Comparison of ENCODE assay signal across 21 cellular contexts in the genomic region with DNA sequence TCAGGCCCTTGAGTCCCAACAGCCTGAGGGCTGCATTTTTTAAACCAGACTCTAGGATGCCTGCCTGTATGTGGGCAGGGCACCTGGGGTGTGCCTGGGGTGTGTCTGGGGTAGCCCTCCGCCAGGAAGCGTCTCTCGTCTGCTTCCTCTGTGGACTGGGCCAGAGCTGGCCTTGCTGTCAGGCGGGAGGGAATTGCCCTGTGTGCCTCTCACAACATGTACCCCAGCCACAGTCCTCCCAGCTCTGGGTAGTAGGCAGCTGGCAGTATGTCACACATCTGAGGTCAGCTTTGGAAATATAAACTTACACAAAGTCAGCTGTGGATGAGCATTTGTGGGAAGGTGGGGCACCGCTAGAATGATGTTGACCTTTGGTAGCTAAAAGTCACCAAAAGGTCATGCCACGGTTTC. TPM values are rescaled to one million over a fixed set of nuclear protein-coding genes. Genes with fewer than 3 reads are reported as not detected.
DNase-seq lines count a peak whose midpoint lies in the region; ATAC-seq, FAIRE-seq and TF ChIP-seq lines count a peak whose summit lies in the region.
"Had no signal": no experiment of that assay in that cellular context is flagged by ENCODE, and none has a peak within 500 bp of the region (broad histone marks: within the 10 kb centered on the region; RNA-seq: fewer than 3 reads in every experiment).

No MANE protein-coding gene starts in this region.

- ATAC-seq in left colon: peak; percentile 46
- ATAC-seq: gastroesophageal sphincter, upper lobe of right lung had no signal

- POLR2A ChIA-PET in MCF 10A (lab: Yijun Ruan, JAX): interaction anchor here (0.7 to 1.9 kb wide), 2 partner anchors 43 to 129 kb away, joined by 3 to 5 read pairs; no protein-coding TSS in a partner anchor

- H3K9ac ChIP-seq in mammary epithelial cell (ENCODE audit: insufficient read depth, low read length): no peak overlapping the region

- DNase-seq in MCF 10A (ENCODE audit: unreplicated experiment) (no peak), mammary epithelial cell (no peak), WERI-Rb-1 (no peak), left colon (peak; percentile 62 to 67), NCI-H2107 treated with DMSO at 0.1 percent for 48 hours (lab: John Stamatoyannopoulos, UW; ENCODE audit: unreplicated experiment) (no peak), GM12891 (ENCODE audit: insufficient read length, low spot score) (no peak), adrenal gland (no peak), NCI-H226 (no peak)
- DNase-seq: anterior cingulate cortex; DMS53; HCEC 1CT; mesenchymal stem cell; NCI-H1048; NCI-H2171; occipital lobe; SHP77 treated with DMSO at 0.1 percent for 48 hours; sigmoid colon; stimulated activated CD4-positive, alpha-beta T cell treated with anti-CD3 and anti-CD28 coated beads, Interleukin-4, amount 100 ng/mL, for 24 hours; upper lobe of right lung had no signal

- H3K9me3 Mint-ChIP-seq in MCF 10A (ENCODE audit: unreplicated experiment): no peaks in the 10 kb centered on the region

- CTCF ChIA-PET in MCF 10A (lab: Yijun Ruan, JAX) (interaction anchor here (1.0 to 11.0 kb wide), 7 partner anchors 12 to 176 kb away, joined by 3 to 153 read pairs (median 6); partner anchors contain the start of gene TRAF5), mammary epithelial cell (lab: Charles Lee; ENCODE audit: low non-redundant PET) (no interaction called here)

- H3K9me3 ChIP-seq in mammary epithelial cell (replicated peaks; ENCODE audit: insufficient read depth, low read length): no peaks in the 10 kb centered on the region
- H3K9me3 ChIP-seq in WERI-Rb-1 (ENCODE audit: severe bottlenecking): no peaks in the 10 kb centered on the region
- no peaks in the 10 kb centered on the region for H3K9me3 ChIP-seq in adrenal gland (replicated peaks in 1 of 3)
- H3K9me3 ChIP-seq: gastroesophageal sphincter, sigmoid colon, upper lobe of right lung had no signal

- no peak overlapping the region for H3K27ac ChIP-seq in mammary epithelial cell (ENCODE audit: insufficient read depth, low read depth, low read length)
- peak overlapping the region; percentile 54 for H3K27ac ChIP-seq in WERI-Rb-1
- no peak overlapping the region for H3K27ac ChIP-seq in adrenal gland
- H3K27ac ChIP-seq: gastroesophageal sphincter, sigmoid colon, upper lobe of right lung had no signal

- no peak overlapping the region for H3K4me3 Mint-ChIP-seq in MCF 10A (ENCODE audit: unreplicated experiment)

- no peaks in the 10 kb centered on the region for H3K79me2 ChIP-seq in mammary epithelial cell (ENCODE audit: insufficient read depth, low read length)

- H3K36me3 Mint-ChIP-seq in MCF 10A (ENCODE audit: insufficient read depth, unreplicated experiment): no peaks in the 10 kb centered on the region

- H3K4me1 Mint-ChIP-seq in MCF 10A (ENCODE audit: insufficient read depth, unreplicated experiment): peaks cover 22% of the 10 kb centered on the region

- 83% methylated on average over 5 of the region's 6 CpGs for WGBS in mammary epithelial cell (ENCODE audit: low coverage, missing lambda C conversion rate)
- WGBS in adrenal gland, 4 donors: 80 to 95% (median 84%) methylated on average over 3 to 6 of the region's 6 CpGs

- H3K27me3 Mint-ChIP-seq in MCF 10A (ENCODE audit: insufficient read depth, unreplicated experiment): no peaks in the 10 kb centered on the region

- TF ChIP-seq POLR2A in GM12891 (IDR thresholded peaks at IDR 0.05; ENCODE audit: low read depth, low read length) (no peak), adrenal gland (IDR thresholded peaks at IDR 0.05) (no peak)

- TF ChIP-seq CTCF in MCF 10A (IDR thresholded peaks at IDR 0.05; ENCODE audit: unreplicated experiment): no peak
- no peak for TF ChIP-seq CTCF in mammary epithelial cell (conservative IDR thresholded peaks at IDR 0.05 in 1 of 2, IDR thresholded peaks at IDR 0.05 in 1 of 2; ENCODE audit: extremely low read depth in 1 of 2, insufficient read depth in 1 of 2, low read depth in 1 of 2, low read length in 2 of 2)
- no peak for TF ChIP-seq CTCF in WERI-Rb-1 (IDR thresholded peaks at IDR 0.05; ENCODE audit: low read depth, low read length)
- TF ChIP-seq CTCF in adrenal gland (IDR thresholded peaks at IDR 0.05): no peak

- no peaks in the 10 kb centered on the region for H4K20me1 ChIP-seq in mammary epithelial cell (ENCODE audit: insufficient read depth, low read length)

- H3K4me3 ChIP-seq in mammary epithelial cell (replicated peaks in 1 of 3; ENCODE audit: insufficient read depth in 1 of 3, low read depth in 2 of 3, low read length in 3 of 3) (no peak overlapping the region), WERI-Rb-1 (ENCODE audit: low read depth, low read length) (no peak overlapping the region), adrenal gland (no peak overlapping the region)
- H3K4me3 ChIP-seq: gastroesophageal sphincter, sigmoid colon, upper lobe of right lung had no signal

- intact Hi-C loops in MCF 10A (cut with micrococcal nuclease): no loop called here
- intact Hi-C loops in mammary epithelial cell (cut with micrococcal nuclease): no loop called here
- intact Hi-C loops in left colon (cut with DNase I, micrococcal nuclease): no loop called here
- intact Hi-C loops in adrenal gland (cut with DNase I): no loop called here

- H3K4me1 ChIP-seq in mammary epithelial cell (ENCODE audit: insufficient read depth, low read length) (no peaks in the 10 kb centered on the region), adrenal gland (replicated peaks in 1 of 2) (no peaks in the 10 kb centered on the region)

- no peak for FAIRE-seq in GM12891 (lab: Jason Lieb, UNC)
- FAIRE-seq: colon had no signal

- no peak overlapping the region for H2AFZ ChIP-seq in mammary epithelial cell (ENCODE audit: low read depth, low read length)

- H3K36me3 ChIP-seq in mammary epithelial cell (ENCODE audit: insufficient read depth, low read length): no peaks in the 10 kb centered on the region
- H3K36me3 ChIP-seq in WERI-Rb-1: peaks cover 23% of the 10 kb centered on the region
- no peaks in the 10 kb centered on the region for H3K36me3 ChIP-seq in adrenal gland (replicated peaks in 1 of 2)
- H3K36me3 ChIP-seq: gastroesophageal sphincter, sigmoid colon, upper lobe of right lung had no signal

- H3K27me3 ChIP-seq in mammary epithelial cell (ENCODE audit: insufficient read depth, low read length) (no peaks in the 10 kb centered on the region), WERI-Rb-1 (ENCODE audit: insufficient read depth, low read depth, severe bottlenecking) (no peaks in the 10 kb centered on the region), adrenal gland (no peaks in the 10 kb centered on the region)
- H3K27me3 ChIP-seq: gastroesophageal sphincter, sigmoid colon, upper lobe of right lung had no signal

- H3K4me2 ChIP-seq in mammary epithelial cell (ENCODE audit: insufficient read depth, low read depth, low read length): no peak overlapping the region

- in situ Hi-C loops in mammary epithelial cell (cut with MboI; ENCODE audit: low sequenced_read_pairs in 2 of 2): loop anchor here in 1 of 2 donors (25.0 kb wide), 1 partner anchor 323 kb away; no protein-coding TSS in a partner anchor

- BruUV-seq in MCF 10A (replicated peaks; lab: Mats Ljungman, UMichigan) (no TSS peak), mammary epithelial cell (replicated peaks; lab: Mats Ljungman, UMichigan) (no TSS peak)

- dilution Hi-C loops in mammary epithelial cell (cut with HindIII; ENCODE audit: low sequenced_read_pairs): loop anchor here (25.0 kb wide), 1 partner anchor 323 kb away; no protein-coding TSS in a partner anchor

- H3K27ac Mint-ChIP-seq in MCF 10A (ENCODE audit: low read depth, unreplicated experiment): peak overlapping the region; percentile 36

TF ChIP-seq in GM12891, 5 proteins besides CTCF, POLR2A, EP300 and RAD21:
- TF ChIP-seq POU2F2 (IDR thresholded peaks at IDR 0.05; ENCODE audit: low read depth, low read length) (no peak), TAF1 (IDR thresholded peaks at IDR 0.05; ENCODE audit: low read depth, low read length) (no peak), PAX5 (IDR thresholded peaks at IDR 0.05; ENCODE audit: insufficient read depth, low read length, severe bottlenecking) (no peak), SPI1 (IDR thresholded peaks at IDR 0.05; ENCODE audit: low read depth, low read length) (no peak), POLR2AphosphoS5 (IDR thresholded peaks at IDR 0.05; ENCODE audit: low read depth, low read length) (no peak)

RNA-seq across cellular contexts. Expression of gene TRAF5, which starts 13.0 kb away (rescaled TPM):
- 16.0 and 17.8 TPM in 2 replicates for total RNA-seq in MCF 10A (2022)
- 1 to 10 TPM; 2.2 to 9.0 TPM for total RNA-seq in mammary epithelial cell
- 1.7 TPM for polyA plus RNA-seq in mammary epithelial cell
- 2.5 TPM for polyA minus RNA-seq in mammary epithelial cell
- total RNA-seq in left colon: 10 to 100 TPM; 15.0 to 16.2 TPM
- polyA plus RNA-seq in GM12891 (2012; ENCODE audit: low read depth, missing spikeins): 16.0 TPM
- 10 to 100 TPM in 1 of 8 donors, 1 to 10 TPM in 7; 1.0 to 13.5 (median 6.4) TPM for total RNA-seq in adrenal gland
- polyA plus RNA-seq in adrenal gland: 10 to 100 TPM in 1 of 3 donors, 1 to 10 TPM in 2; 3.8 to 16.7 (median 9.3) TPM

Comparison
In these comparisons a context has a peak if more than half of its experiments do, and no peak if none do; other contexts are left out.
1. DNase-seq: peak in left colon (2 of 2); none in MCF 10A (single experiment), mammary epithelial cell (single experiment), WERI-Rb-1 (single experiment), NCI-H2107 treated with DMSO at 0.1 percent for 48 hours (single experiment), GM12891 (single experiment), adrenal gland (0 of 7) and NCI-H226 (single experiment).